ENCODE assay signal across 8 cellular contexts in the genomic region with DNA sequence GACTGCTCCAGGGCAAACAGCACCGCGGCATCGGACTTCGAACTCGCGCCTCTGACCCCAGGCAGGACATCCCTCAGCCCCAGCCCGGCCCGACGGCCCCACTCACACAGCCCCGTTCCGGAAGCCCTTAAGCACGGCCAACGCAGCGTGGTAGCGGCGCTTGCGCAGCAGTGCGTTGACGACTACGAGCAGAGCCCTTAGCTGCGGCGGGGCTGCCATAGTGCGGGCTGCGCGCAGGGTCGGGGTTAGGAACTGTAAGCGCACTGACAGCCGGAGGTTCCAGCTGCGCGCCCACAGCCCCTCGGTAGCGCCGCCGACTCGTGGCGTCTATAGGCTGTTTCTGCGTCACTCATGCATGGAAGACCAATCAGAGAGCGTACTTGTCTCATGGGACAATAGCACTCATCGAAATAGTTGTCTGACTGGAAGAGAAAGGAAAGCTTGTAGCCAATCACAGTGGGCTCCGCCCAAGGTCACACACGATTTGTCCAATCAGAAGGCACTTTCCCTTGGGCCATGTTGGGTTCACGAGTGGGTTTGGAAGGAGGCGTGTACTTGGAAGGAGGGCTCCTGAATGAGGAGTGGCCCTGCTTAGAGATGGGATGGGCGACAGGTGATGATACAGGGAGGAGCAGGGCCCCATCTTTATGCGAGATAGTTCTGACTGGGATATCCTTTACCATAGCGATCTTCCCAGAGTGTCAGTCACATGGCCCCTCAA. TPM values are rescaled to one million over a fixed set of nuclear protein-coding genes. Genes with fewer than 3 reads are reported as not detected.
DNase-seq lines count a peak whose midpoint lies in the region; ATAC-seq, FAIRE-seq and TF ChIP-seq lines count a peak whose summit lies in the region.

A gene with protein sequence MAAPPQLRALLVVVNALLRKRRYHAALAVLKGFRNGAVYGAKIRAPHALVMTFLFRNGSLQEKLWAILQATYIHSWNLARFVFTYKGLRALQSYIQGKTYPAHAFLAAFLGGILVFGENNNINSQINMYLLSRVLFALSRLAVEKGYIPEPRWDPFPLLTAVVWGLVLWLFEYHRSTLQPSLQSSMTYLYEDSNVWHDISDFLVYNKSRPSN (minus strand): TSS at position 322 of the 721 bp plus-strand sequence. CDS start 103 bp downstream, at position 219.

- H3K36me3 Mint-ChIP-seq in activated T-cell treated with anti-CD3 and anti-CD28 coated beads, Interleukin-2, amount 50 U/mL, for 24 hours (ENCODE audit: low read depth), result peaks cover 5% of the 10 kb centered on the region

- H3K27ac ChIP-seq in esophagus (ENCODE audit: low read depth in 2 of 2, low read length in 1 of 2) (peak within 1 kb of the TSS; percentile 64 to 88), mucosa of rectum (ENCODE audit: low read depth in 2 of 2, low read length in 2 of 2) (peak within 1 kb of the TSS; percentile 63 to 85)

- peak within 1 kb of the TSS; percentile 90 for H3K27ac Mint-ChIP-seq in activated T-cell treated with anti-CD3 and anti-CD28 coated beads, Interleukin-2, amount 50 U/mL, for 24 hours

- 3 to 4% methylated on average over 46 of the region's 46 CpGs for WGBS in esophagus, 2 donors

- H3K4me3 ChIP-seq in esophagus (ENCODE audit: low read depth in 1 of 2, low read length in 2 of 2) (peak within 1 kb of the TSS; percentile 74 to 96), mucosa of rectum (ENCODE audit: low read length in 2 of 2) (peak within 1 kb of the TSS; percentile 91 to 97)

- TF ChIP-seq CTCF in D721Med (IDR thresholded peaks at IDR 0.05; ENCODE audit: insufficient read depth, missing control alignments), result no peak

- H3K4me1 Mint-ChIP-seq in activated T-cell treated with anti-CD3 and anti-CD28 coated beads, Interleukin-2, amount 50 U/mL, for 24 hours (ENCODE audit: low read depth), result peaks cover 32% of the 10 kb centered on the region

- H3K36me3 ChIP-seq in esophagus (ENCODE audit: control insufficient read depth in 2 of 2, insufficient read depth in 2 of 2, low read length in 1 of 2) (no peaks in the 10 kb centered on the region), mucosa of rectum (ENCODE audit: control insufficient read depth in 2 of 2, insufficient read depth in 2 of 2, low read length in 2 of 2) (no peaks in the 10 kb centered on the region)

- H3K27me3 Mint-ChIP-seq in activated T-cell treated with anti-CD3 and anti-CD28 coated beads, Interleukin-2, amount 50 U/mL, for 24 hours, result no peaks in the 10 kb centered on the region

- DNase-seq in D721Med (ENCODE audit: insufficient read length, low spot score) (peak; percentile 88), HuH-7 (ENCODE audit: low spot score) (peak; percentile 100), OCI-M1 (lab: John Stamatoyannopoulos, UW) (peak; percentile 98)
- DNase-seq in activated T-cell treated with anti-CD3 and anti-CD28 coated beads, Interleukin-2, amount 50 U/mL, for 24 hours, result peak; percentile 86
- DNase-seq in stimulated activated CD8-positive, alpha-beta memory T cell treated with anti-CD3 and anti-CD28 coated beads, Interleukin-4, amount 100 ng/mL, for 48 hours, result peak; percentile 84

- H3K4me3 Mint-ChIP-seq in activated T-cell treated with anti-CD3 and anti-CD28 coated beads, Interleukin-2, amount 50 U/mL, for 24 hours, result peak within 1 kb of the TSS; percentile 92

- peak within 1 kb of the TSS; percentile 84 to 92 for H3K9ac ChIP-seq in mucosa of rectum (ENCODE audit: low read depth in 1 of 2, low read length in 2 of 2)

- no peaks in the 10 kb centered on the region for H3K9me3 Mint-ChIP-seq in activated T-cell treated with anti-CD3 and anti-CD28 coated beads, Interleukin-2, amount 50 U/mL, for 24 hours

- FAIRE-seq in D721Med (lab: Jason Lieb, UNC), result peak; percentile 71

- no peaks in the 10 kb centered on the region for H3K9me3 ChIP-seq in esophagus (ENCODE audit: control insufficient read depth in 2 of 2, insufficient read depth in 1 of 2, low read depth in 1 of 2, low read length in 1 of 2)
- no peaks in the 10 kb centered on the region for H3K9me3 ChIP-seq in mucosa of rectum (ENCODE audit: control insufficient read depth in 2 of 2, low read length in 2 of 2)

- ATAC-seq in GM21526 (IDR thresholded peaks at IDR 0.05; ENCODE audit: low FRiP score, unreplicated experiment), result peak; percentile 93

- H3K27me3 ChIP-seq in esophagus (ENCODE audit: control insufficient read depth in 1 of 2, insufficient read depth in 2 of 2, low read length in 2 of 2) (no peaks in the 10 kb centered on the region), mucosa of rectum (ENCODE audit: control insufficient read depth in 2 of 2, insufficient read depth in 2 of 2, low read length in 2 of 2) (no peaks in the 10 kb centered on the region)

- H3K4me1 ChIP-seq in esophagus (ENCODE audit: control insufficient read depth in 2 of 2, insufficient read depth in 2 of 2, low read length in 1 of 2), result peaks cover 5 to 7% of the 10 kb centered on the region in 2 donors
- H3K4me1 ChIP-seq in mucosa of rectum (ENCODE audit: control insufficient read depth in 2 of 2, insufficient read depth in 2 of 2, low read length in 2 of 2), result peaks cover 11% of the 10 kb centered on the region in 2 donors

RNA-seq across cellular contexts. Expression of the gene that starts here (rescaled TPM):
- polyA plus RNA-seq in esophagus, result 1 to 10 TPM; 5.4 to 5.8 TPM

Comparison
In these comparisons a context has a peak if more than half of its experiments do, and no peak if none do; other contexts are left out.
1. Peak in every context shown above with its lines: DNase-seq, ATAC-seq, H3K4me3 ChIP-seq and H3K27ac ChIP-seq.